Comparison of ENCODE assay signal across 20 cellular contexts in genomic region chr12:3228587-3228986, GRCh38.
"Had no signal": no experiment of that assay in that cellular context is flagged by ENCODE, and none has a peak within 500 bp of the region (broad histone marks: within the 10 kb centered on the region; RNA-seq: fewer than 3 reads in every experiment).

No MANE protein-coding gene starts in this region.

- H3K36me3 ChIP-seq: cardiac muscle cell, prostate gland, right atrium auricular region, thyroid gland had no signal

- H3K4me1 ChIP-seq: thyroid gland had no signal

- H3K27ac ChIP-seq: cardiac muscle cell, prostate gland, thyroid gland had no signal

- H3K9me3 ChIP-seq: mucosa of descending colon, prostate gland, thyroid gland had no signal

- H3K4me3 ChIP-seq: cardiac muscle cell, mucosa of descending colon, prostate gland, right atrium auricular region, thyroid gland had no signal

- DNase-seq: activated B cell treated with CpG ODN at 0.5 μM for 24 hours; activated CD4-positive, alpha-beta memory T cell treated with anti-CD3 and anti-CD28 coated beads for 36 hours; activated CD4-positive, alpha-beta T cell treated with anti-CD3 and anti-CD28 coated beads for 4 hours; activated naive CD4-positive, alpha-beta T cell; activated naive CD8-positive, alpha-beta T cell treated with anti-CD3 and anti-CD28 coated beads, Interleukin-2, amount 10 ng/mL, durations not matched to agents 7 days and 5 days; activated T-cell treated with anti-CD3 and anti-CD28 coated beads for 4 hours; amygdala; dermis blood vessel endothelial cell; effector memory CD8-positive, alpha-beta T cell; head of caudate nucleus; kidney; mucosa of descending colon; naive B cell; stimulated activated CD4-positive, alpha-beta T cell treated with anti-CD3 and anti-CD28 coated beads, Interleukin-2, amount 100 ng/mL, for 24 hours; stimulated activated naive CD4-positive, alpha-beta T cell treated with Interleukin-2 at 50 U/mL for 16 hours; thyroid gland had no signal

- ATAC-seq: activated T-helper 17 cell treated with anti-CD3 and anti-CD28 coated beads, Interleukin-2, amount 50 U/mL, for 72 hours; effector memory CD8-positive, alpha-beta T cell; mucosa of descending colon had no signal

- H3K27me3 ChIP-seq: cardiac muscle cell, right atrium auricular region, thyroid gland had no signal
